In genomic region chr14:69259531-69260245, GRCh38 we compare ENCODE assay signal across 1 cellular context.
TF ChIP-seq lines count a peak whose summit lies in the region.

GALNT16 (plus strand) TSS chr14:69260158; CDS start chr14:69260291, 133 bp downstream.

TF ChIP-seq in HepG2, 621 proteins besides CTCF, POLR2A, EP300 and RAD21 (continued from another document):
- TF ChIP-seq, protein P1, sequence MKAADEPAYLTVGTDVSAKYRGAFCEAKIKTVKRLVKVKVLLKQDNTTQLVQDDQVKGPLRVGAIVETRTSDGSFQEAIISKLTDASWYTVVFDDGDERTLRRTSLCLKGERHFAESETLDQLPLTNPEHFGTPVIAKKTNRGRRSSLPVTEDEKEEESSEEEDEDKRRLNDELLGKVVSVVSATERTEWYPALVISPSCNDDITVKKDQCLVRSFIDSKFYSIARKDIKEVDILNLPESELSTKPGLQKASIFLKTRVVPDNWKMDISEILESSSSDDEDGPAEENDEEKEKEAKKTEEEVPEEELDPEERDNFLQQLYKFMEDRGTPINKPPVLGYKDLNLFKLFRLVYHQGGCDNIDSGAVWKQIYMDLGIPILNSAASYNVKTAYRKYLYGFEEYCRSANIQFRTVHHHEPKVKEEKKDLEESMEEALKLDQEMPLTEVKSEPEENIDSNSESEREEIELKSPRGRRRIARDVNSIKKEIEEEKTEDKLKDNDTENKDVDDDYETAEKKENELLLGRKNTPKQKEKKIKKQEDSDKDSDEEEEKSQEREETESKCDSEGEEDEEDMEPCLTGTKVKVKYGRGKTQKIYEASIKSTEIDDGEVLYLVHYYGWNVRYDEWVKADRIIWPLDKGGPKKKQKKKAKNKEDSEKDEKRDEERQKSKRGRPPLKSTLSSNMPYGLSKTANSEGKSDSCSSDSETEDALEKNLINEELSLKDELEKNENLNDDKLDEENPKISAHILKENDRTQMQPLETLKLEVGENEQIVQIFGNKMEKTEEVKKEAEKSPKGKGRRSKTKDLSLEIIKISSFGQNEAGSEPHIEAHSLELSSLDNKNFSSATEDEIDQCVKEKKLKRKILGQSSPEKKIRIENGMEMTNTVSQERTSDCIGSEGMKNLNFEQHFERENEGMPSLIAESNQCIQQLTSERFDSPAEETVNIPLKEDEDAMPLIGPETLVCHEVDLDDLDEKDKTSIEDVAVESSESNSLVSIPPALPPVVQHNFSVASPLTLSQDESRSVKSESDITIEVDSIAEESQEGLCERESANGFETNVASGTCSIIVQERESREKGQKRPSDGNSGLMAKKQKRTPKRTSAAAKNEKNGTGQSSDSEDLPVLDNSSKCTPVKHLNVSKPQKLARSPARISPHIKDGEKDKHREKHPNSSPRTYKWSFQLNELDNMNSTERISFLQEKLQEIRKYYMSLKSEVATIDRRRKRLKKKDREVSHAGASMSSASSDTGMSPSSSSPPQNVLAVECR (CRISPR knock-in tag; IDR thresholded peaks at IDR 0.05; ENCODE audit: borderline replicate concordance) = 0 out of 2 replicates have a peak, but pooled peaks have one; percentile 28
- TF ChIP-seq FOXO1 (CRISPR knock-in tag; IDR thresholded peaks at IDR 0.05) (no peak), YY1 (IDR thresholded peaks at IDR 0.05; ENCODE audit: insufficient read depth, insufficient replicate concordance, low read depth, low read length) (peak; percentile 25), HDAC6 (IDR thresholded peaks at IDR 0.05; ENCODE audit: low read depth, low read length) (no peak), TRIM24 (CRISPR knock-in tag; IDR thresholded peaks at IDR 0.05) (no peak), PITX1 (CRISPR knock-in tag; IDR thresholded peaks at IDR 0.05) (0 out of 2 replicates have a peak, but pooled peaks have one; percentile 16), ZNF557 (CRISPR knock-in tag; IDR thresholded peaks at IDR 0.05) (no peak), MAFG (CRISPR knock-in tag; IDR thresholded peaks at IDR 0.05) (no peak), MAX (IDR thresholded peaks at IDR 0.05) (no peak), CAMTA2 (CRISPR knock-in tag; IDR thresholded peaks at IDR 0.05; ENCODE audit: borderline replicate concordance) (no peak), ZNF800 (CRISPR knock-in tag; IDR thresholded peaks at IDR 0.05) (peak; percentile 98), ZNF34 (CRISPR knock-in tag; IDR thresholded peaks at IDR 0.05; ENCODE audit: borderline replicate concordance) (no peak), RBFOX2 (IDR thresholded peaks at IDR 0.05; ENCODE audit: low read depth, low read length) (no peak), HMG20B (CRISPR knock-in tag; conservative IDR thresholded peaks at IDR 0.05) (no peak), AGO1 (IDR thresholded peaks at IDR 0.05; ENCODE audit: low read depth, low read length, poor library complexity, severe bottlenecking) (peak; percentile 26)
- TF ChIP-seq, protein P2, sequence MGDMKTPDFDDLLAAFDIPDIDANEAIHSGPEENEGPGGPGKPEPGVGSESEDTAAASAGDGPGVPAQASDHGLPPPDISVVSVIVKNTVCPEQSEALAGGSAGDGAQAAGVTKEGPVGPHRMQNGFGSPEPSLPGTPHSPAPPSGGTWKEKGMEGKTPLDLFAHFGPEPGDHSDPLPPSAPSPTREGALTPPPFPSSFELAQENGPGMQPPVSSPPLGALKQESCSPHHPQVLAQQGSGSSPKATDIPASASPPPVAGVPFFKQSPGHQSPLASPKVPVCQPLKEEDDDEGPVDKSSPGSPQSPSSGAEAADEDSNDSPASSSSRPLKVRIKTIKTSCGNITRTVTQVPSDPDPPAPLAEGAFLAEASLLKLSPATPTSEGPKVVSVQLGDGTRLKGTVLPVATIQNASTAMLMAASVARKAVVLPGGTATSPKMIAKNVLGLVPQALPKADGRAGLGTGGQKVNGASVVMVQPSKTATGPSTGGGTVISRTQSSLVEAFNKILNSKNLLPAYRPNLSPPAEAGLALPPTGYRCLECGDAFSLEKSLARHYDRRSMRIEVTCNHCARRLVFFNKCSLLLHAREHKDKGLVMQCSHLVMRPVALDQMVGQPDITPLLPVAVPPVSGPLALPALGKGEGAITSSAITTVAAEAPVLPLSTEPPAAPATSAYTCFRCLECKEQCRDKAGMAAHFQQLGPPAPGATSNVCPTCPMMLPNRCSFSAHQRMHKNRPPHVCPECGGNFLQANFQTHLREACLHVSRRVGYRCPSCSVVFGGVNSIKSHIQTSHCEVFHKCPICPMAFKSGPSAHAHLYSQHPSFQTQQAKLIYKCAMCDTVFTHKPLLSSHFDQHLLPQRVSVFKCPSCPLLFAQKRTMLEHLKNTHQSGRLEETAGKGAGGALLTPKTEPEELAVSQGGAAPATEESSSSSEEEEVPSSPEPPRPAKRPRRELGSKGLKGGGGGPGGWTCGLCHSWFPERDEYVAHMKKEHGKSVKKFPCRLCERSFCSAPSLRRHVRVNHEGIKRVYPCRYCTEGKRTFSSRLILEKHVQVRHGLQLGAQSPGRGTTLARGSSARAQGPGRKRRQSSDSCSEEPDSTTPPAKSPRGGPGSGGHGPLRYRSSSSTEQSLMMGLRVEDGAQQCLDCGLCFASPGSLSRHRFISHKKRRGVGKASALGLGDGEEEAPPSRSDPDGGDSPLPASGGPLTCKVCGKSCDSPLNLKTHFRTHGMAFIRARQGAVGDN (CRISPR knock-in tag; IDR thresholded peaks at IDR 0.05) = peak; percentile 57
